28 cellular contexts compared by ENCODE assay signal in the genomic region with DNA sequence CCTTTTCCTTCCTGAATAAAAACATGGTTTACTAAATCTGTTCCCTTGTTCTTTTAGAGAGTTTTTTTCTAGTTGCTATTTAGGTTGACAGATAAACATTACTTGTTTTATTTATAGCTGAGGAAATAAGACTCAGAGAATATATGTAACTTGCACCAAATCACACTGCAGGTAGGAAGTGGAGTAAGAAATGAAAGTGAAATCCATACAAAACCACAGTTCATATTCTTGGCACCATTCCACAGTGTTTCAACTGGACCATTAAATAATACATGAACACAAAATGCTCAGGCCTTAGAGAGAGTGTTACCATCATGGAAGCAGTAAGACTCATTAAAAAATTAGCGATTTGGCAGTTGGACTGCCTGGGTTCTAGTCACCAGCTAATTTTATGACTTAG.
DNase-seq lines count a peak whose midpoint lies in the region; ATAC-seq and TF ChIP-seq lines count a peak whose summit lies in the region.
"Had no signal": no experiment of that assay in that cellular context is flagged by ENCODE, and none has a peak within 500 bp of the region (broad histone marks: within the 10 kb centered on the region; RNA-seq: fewer than 3 reads in every experiment).

No MANE protein-coding gene starts in this region.

- BruUV-seq in MCF 10A (replicated peaks; lab: Mats Ljungman, UMichigan), result no TSS peak
- no TSS peak for BruUV-seq in mammary epithelial cell (replicated peaks; lab: Mats Ljungman, UMichigan)

- CTCF ChIA-PET in MCF 10A (lab: Yijun Ruan, JAX), result no interaction called here
- CTCF ChIA-PET in mammary epithelial cell (lab: Charles Lee; ENCODE audit: low non-redundant PET), result no interaction called here

- WGBS in mammary epithelial cell (ENCODE audit: low coverage, missing lambda C conversion rate), result 45% methylated on average over 1 of the region's 1 CpG

- H3K4me3 ChIP-seq in mammary epithelial cell (replicated peaks in 1 of 3; ENCODE audit: insufficient read depth in 1 of 3, low read depth in 2 of 3, low read length in 3 of 3) (no peak overlapping the region), adipocyte (ENCODE audit: low read length) (no peak overlapping the region)
- H3K4me3 ChIP-seq: BLaER1, ovary, right atrium auricular region, upper lobe of right lung had no signal

- H3K4me2 ChIP-seq in mammary epithelial cell (ENCODE audit: insufficient read depth, low read depth, low read length), result no peak overlapping the region
- H3K4me2 ChIP-seq: BLaER1 had no signal

- no peaks in the 10 kb centered on the region for H3K79me2 ChIP-seq in mammary epithelial cell (ENCODE audit: insufficient read depth, low read length)

- TF ChIP-seq CTCF in MCF 10A (IDR thresholded peaks at IDR 0.05; ENCODE audit: unreplicated experiment) (no peak), mammary epithelial cell (conservative IDR thresholded peaks at IDR 0.05 in 1 of 2, IDR thresholded peaks at IDR 0.05 in 1 of 2; ENCODE audit: extremely low read depth in 1 of 2, insufficient read depth in 1 of 2, low read depth in 1 of 2, low read length in 2 of 2) (no peak)

- dilution Hi-C loops in mammary epithelial cell (cut with HindIII; ENCODE audit: low sequenced_read_pairs), result no loop called here

- no peaks in the 10 kb centered on the region for H3K4me1 ChIP-seq in mammary epithelial cell (ENCODE audit: insufficient read depth, low read length)
- no peaks in the 10 kb centered on the region for H3K4me1 ChIP-seq in adipocyte (ENCODE audit: control insufficient read depth, insufficient read depth, low read length)
- H3K4me1 ChIP-seq: BLaER1, foreskin keratinocyte, right atrium auricular region, upper lobe of right lung had no signal

- H3K27ac Mint-ChIP-seq in MCF 10A (ENCODE audit: low read depth, unreplicated experiment), result no peak overlapping the region
- H3K27ac Mint-ChIP-seq: activated T-cell treated with anti-CD3 and anti-CD28 coated beads, Interleukin-2, amount 50 U/mL, for 24 hours; natural killer cell; stimulated activated effector memory CD8-positive, alpha-beta T cell treated with anti-CD3 and anti-CD28 coated beads, Interleukin-12 subunit alpha, Interleukin-12 subunit beta, amount 100 ng/mL, for 72 hours; T-helper 2 cell treated with Interferon-gamma antibody and Interleukin-4, amounts not matched to agents 5 μg/mL and 100 μg/mL, for 36 hours had no signal

- H3K27ac ChIP-seq in mammary epithelial cell (ENCODE audit: insufficient read depth, low read depth, low read length), result no peak overlapping the region
- H3K27ac ChIP-seq: BLaER1, foreskin keratinocyte, ovary, right atrium auricular region, upper lobe of right lung, VCaP had no signal

- H4K20me1 ChIP-seq in mammary epithelial cell (ENCODE audit: insufficient read depth, low read length), result no peaks in the 10 kb centered on the region
- H4K20me1 ChIP-seq: BLaER1 had no signal

- no peak overlapping the region for H3K4me3 Mint-ChIP-seq in MCF 10A (ENCODE audit: unreplicated experiment)
- H3K4me3 Mint-ChIP-seq: activated T-cell treated with anti-CD3 and anti-CD28 coated beads, Interleukin-2, amount 50 U/mL, for 24 hours; natural killer cell; stimulated activated effector memory CD8-positive, alpha-beta T cell treated with anti-CD3 and anti-CD28 coated beads, Interleukin-12 subunit alpha, Interleukin-12 subunit beta, amount 100 ng/mL, for 72 hours; T-helper 2 cell treated with Interferon-gamma antibody and Interleukin-4, amounts not matched to agents 5 μg/mL and 100 μg/mL, for 36 hours had no signal

- peak; percentile 45 for DNase-seq in MCF 10A (ENCODE audit: unreplicated experiment)
- no peak for DNase-seq in mammary epithelial cell
- DNase-seq in adipocyte (ENCODE audit: low read depth), result peak; percentile 14
- peak; percentile 0 for DNase-seq in fibroblast of the conjunctiva (ENCODE audit: low read depth)
- no peak for DNase-seq in NCI-H2081 treated with DMSO at 0.1 percent for 48 hours (lab: John Stamatoyannopoulos, UW)
- no peak for DNase-seq in anterior cingulate cortex (lab: John Stamatoyannopoulos, UW)
- no peak for DNase-seq in NCI-H2171 (lab: John Stamatoyannopoulos, UW)
- DNase-seq: ACHN; activated CD4-positive, alpha-beta T cell treated with anti-CD3 and anti-CD28 coated beads for 48 hours; activated T-cell treated with anti-CD3 and anti-CD28 coated beads, Interleukin-2, amount 50 U/mL, for 24 hours; amygdala; caudate nucleus; COR-L47; HCEC 1CT; hypothalamus; natural killer cell; NCI-H1417 treated with DMSO at 0.1 percent for 48 hours; NCI-H526; ovary; stimulated activated CD4-positive, alpha-beta T cell treated with anti-CD3 and anti-CD28 coated beads, Interleukin-2, amount 100 ng/mL, for 48 hours; upper lobe of right lung had no signal

- no peak for ATAC-seq in HG02970 (IDR thresholded peaks at IDR 0.05; ENCODE audit: low FRiP score, unreplicated experiment)
- ATAC-seq: foreskin keratinocyte; natural killer cell; stimulated activated effector memory CD8-positive, alpha-beta T cell treated with anti-CD3 and anti-CD28 coated beads, Interleukin-12 subunit alpha, Interleukin-12 subunit beta, amount 100 ng/mL, for 72 hours; upper lobe of right lung had no signal

- H3K4me1 Mint-ChIP-seq in MCF 10A (ENCODE audit: insufficient read depth, unreplicated experiment), result no peaks in the 10 kb centered on the region
- H3K4me1 Mint-ChIP-seq: natural killer cell; stimulated activated effector memory CD8-positive, alpha-beta T cell treated with anti-CD3 and anti-CD28 coated beads, Interleukin-12 subunit alpha, Interleukin-12 subunit beta, amount 100 ng/mL, for 72 hours had no signal

- H2AFZ ChIP-seq in mammary epithelial cell (ENCODE audit: low read depth, low read length), result no peak overlapping the region

- H3K9ac ChIP-seq in mammary epithelial cell (ENCODE audit: insufficient read depth, low read length) (no peak overlapping the region), adipocyte (ENCODE audit: low read length) (no peak overlapping the region)
- H3K9ac ChIP-seq: BLaER1 had no signal

- intact Hi-C loops in MCF 10A (cut with micrococcal nuclease), result no loop called here
- intact Hi-C loops in mammary epithelial cell (cut with micrococcal nuclease), result no loop called here

- H3K9me3 Mint-ChIP-seq in MCF 10A (ENCODE audit: unreplicated experiment), result no peaks in the 10 kb centered on the region

- no peaks in the 10 kb centered on the region for H3K36me3 ChIP-seq in mammary epithelial cell (ENCODE audit: insufficient read depth, low read length)
- no peaks in the 10 kb centered on the region for H3K36me3 ChIP-seq in adipocyte (ENCODE audit: control insufficient read depth, insufficient read depth, low read length, severe bottlenecking)
- H3K36me3 ChIP-seq: BLaER1, ovary, right atrium auricular region, upper lobe of right lung had no signal

- in situ Hi-C loops in mammary epithelial cell (cut with MboI; ENCODE audit: low sequenced_read_pairs in 2 of 2), result no loop called here

- H3K27me3 Mint-ChIP-seq in MCF 10A (ENCODE audit: insufficient read depth, unreplicated experiment), result no peaks in the 10 kb centered on the region
- H3K27me3 Mint-ChIP-seq: activated T-cell treated with anti-CD3 and anti-CD28 coated beads, Interleukin-2, amount 50 U/mL, for 24 hours had no signal

- H3K27me3 ChIP-seq in mammary epithelial cell (ENCODE audit: insufficient read depth, low read length), result no peaks in the 10 kb centered on the region
- H3K27me3 ChIP-seq in adipocyte (replicated peaks; ENCODE audit: control insufficient read depth, insufficient read depth, low read length), result no peaks in the 10 kb centered on the region
- H3K27me3 ChIP-seq: BLaER1, ovary, right atrium auricular region, upper lobe of right lung had no signal

- POLR2A ChIA-PET in MCF 10A (lab: Yijun Ruan, JAX), result no interaction called here

- H3K9me3 ChIP-seq in mammary epithelial cell (replicated peaks; ENCODE audit: insufficient read depth, low read length), result no peaks in the 10 kb centered on the region
- no peaks in the 10 kb centered on the region for H3K9me3 ChIP-seq in adipocyte (ENCODE audit: control insufficient read depth, low read length)
- H3K9me3 ChIP-seq: BLaER1, ovary, right atrium auricular region, upper lobe of right lung had no signal

- H3K36me3 Mint-ChIP-seq in MCF 10A (ENCODE audit: insufficient read depth, unreplicated experiment), result no peaks in the 10 kb centered on the region
- H3K36me3 Mint-ChIP-seq: stimulated activated effector memory CD8-positive, alpha-beta T cell treated with anti-CD3 and anti-CD28 coated beads, Interleukin-12 subunit alpha, Interleukin-12 subunit beta, amount 100 ng/mL, for 72 hours had no signal

Comparison
In these comparisons a context has a peak if more than half of its experiments do, and no peak if none do; other contexts are left out.
1. DNase-seq: peak in MCF 10A (single experiment), adipocyte (single experiment) and fibroblast of the conjunctiva (single experiment); none in mammary epithelial cell (single experiment), NCI-H2081 treated with DMSO at 0.1 percent for 48 hours (single experiment), anterior cingulate cortex (0 of 58) and NCI-H2171 (single experiment).